Comparison of ENCODE assay signal across 26 cellular contexts in genomic region chr19:6692027-6692426, GRCh38. TPM values are rescaled to one million over a fixed set of nuclear protein-coding genes. Genes with fewer than 3 reads are reported as not detected.
DNase-seq lines count a peak whose midpoint lies in the region; ATAC-seq, FAIRE-seq and TF ChIP-seq lines count a peak whose summit lies in the region.
"Had no signal": no experiment of that assay in that cellular context is flagged by ENCODE, and none has a peak within 500 bp of the region (broad histone marks: within the 10 kb centered on the region; RNA-seq: fewer than 3 reads in every experiment).

No MANE protein-coding gene starts in this region.

- ATAC-seq in activated CD4-positive, alpha-beta T cell treated with anti-CD3 and anti-CD28 coated beads for 36 hours = no peak
- ATAC-seq in right lobe of liver (peak in 1 of 4 donors; percentile 1), GM18909 (IDR thresholded peaks at IDR 0.05; ENCODE audit: poor library complexity, unreplicated experiment) (no peak)
- no peak for ATAC-seq in stimulated activated effector memory CD8-positive, alpha-beta T cell treated with anti-CD3 and anti-CD28 coated beads, Interleukin-12 subunit alpha, Interleukin-12 subunit beta, amount 100 ng/mL, for 72 hours
- ATAC-seq: GM23338 had no signal

- FAIRE-seq in RCC 7860 (lab: Jason Lieb, UNC) = no peak
- FAIRE-seq: GM12892, GM18507, H54 had no signal

- H3K4me1 ChIP-seq in OCI-LY3 (ENCODE audit: low read length) (peaks cover 11% of the 10 kb centered on the region), right lobe of liver (peaks cover 0 to 12% (median 0%) of the 10 kb centered on the region in 4 donors)
- H3K4me1 ChIP-seq: BLaER1 had no signal

- H3K27ac ChIP-seq in OCI-LY3 (ENCODE audit: low read length) (no peak overlapping the region), right lobe of liver (no peak overlapping the region)
- H3K27ac ChIP-seq: BLaER1, HL-60 had no signal

- no peak for DNase-seq in activated CD4-positive, alpha-beta T cell treated with anti-CD3 and anti-CD28 coated beads, Interleukin-2, amount 10 ng/mL, durations not matched to agents 7 days and 5 days
- no peak for DNase-seq in activated CD4-positive, alpha-beta T cell treated with anti-CD3 and anti-CD28 coated beads for 36 hours
- DNase-seq in right lobe of liver (peak in 2 of 3 donors; percentile 39 to 48), NCI-H1092 (lab: John Stamatoyannopoulos, UW) (no peak), RCC 7860 (ENCODE audit: low spot score) (no peak)
- no peak for DNase-seq in stimulated activated effector memory CD8-positive, alpha-beta T cell treated with anti-CD3 and anti-CD28 coated beads, Interleukin-12 subunit alpha, Interleukin-12 subunit beta, amount 100 ng/mL, for 72 hours (ENCODE audit: low spot score in 2 of 2)
- DNase-seq: 8988T; CD4-positive, alpha-beta memory T cell; DMS153; DMS79; GDM1; HCEC 1CT; HFFc6; IMR-90 had no signal

- CTCF ChIA-PET in activated CD4-positive, alpha-beta T cell treated with anti-CD3 and anti-CD28 coated beads, Interleukin-2, amount 10 ng/mL, durations not matched to agents 7 days and 5 days (lab: Charles Lee) = no interaction called here
- CTCF ChIA-PET in activated CD4-positive, alpha-beta T cell treated with anti-CD3 and anti-CD28 coated beads for 36 hours (lab: Charles Lee) = no interaction called here

- no peaks in the 10 kb centered on the region for H3K27me3 Mint-ChIP-seq in activated CD4-positive, alpha-beta T cell treated with anti-CD3 and anti-CD28 coated beads, Interleukin-2, amount 10 ng/mL, durations not matched to agents 7 days and 5 days
- H3K27me3 Mint-ChIP-seq in activated CD4-positive, alpha-beta T cell treated with anti-CD3 and anti-CD28 coated beads for 36 hours = no peaks in the 10 kb centered on the region
- H3K27me3 Mint-ChIP-seq: CD4-positive, alpha-beta memory T cell had no signal

- H3K27ac Mint-ChIP-seq in activated CD4-positive, alpha-beta T cell treated with anti-CD3 and anti-CD28 coated beads, Interleukin-2, amount 10 ng/mL, durations not matched to agents 7 days and 5 days = peak overlapping the region; percentile 3
- H3K27ac Mint-ChIP-seq in activated CD4-positive, alpha-beta T cell treated with anti-CD3 and anti-CD28 coated beads for 36 hours = no peak overlapping the region
- peak overlapping the region; percentile 11 for H3K27ac Mint-ChIP-seq in stimulated activated effector memory CD8-positive, alpha-beta T cell treated with anti-CD3 and anti-CD28 coated beads, Interleukin-12 subunit alpha, Interleukin-12 subunit beta, amount 100 ng/mL, for 72 hours
- H3K27ac Mint-ChIP-seq: CD14-positive monocyte, GM23338, HFFc6 had no signal

- H3K4me3 ChIP-seq in OCI-LY3 (ENCODE audit: low read length) (no peak overlapping the region), right lobe of liver (no peak overlapping the region)
- H3K4me3 ChIP-seq: BLaER1, GM23338 had no signal

- H2AFZ ChIP-seq in OCI-LY3 (ENCODE audit: low read depth, low read length) = no peak overlapping the region
- H2AFZ ChIP-seq: GM23338 had no signal

- H3K36me3 ChIP-seq in OCI-LY3 (replicated peaks; ENCODE audit: low read depth, low read length) (no peaks in the 10 kb centered on the region), right lobe of liver (peaks cover 11 to 97% (median 66%) of the 10 kb centered on the region in 4 donors)
- H3K36me3 ChIP-seq: BLaER1 had no signal

- H3K36me3 Mint-ChIP-seq in activated CD4-positive, alpha-beta T cell treated with anti-CD3 and anti-CD28 coated beads, Interleukin-2, amount 10 ng/mL, durations not matched to agents 7 days and 5 days (ENCODE audit: low read depth) = no peaks in the 10 kb centered on the region
- no peaks in the 10 kb centered on the region for H3K36me3 Mint-ChIP-seq in activated CD4-positive, alpha-beta T cell treated with anti-CD3 and anti-CD28 coated beads for 36 hours (ENCODE audit: low read depth)
- no peaks in the 10 kb centered on the region for H3K36me3 Mint-ChIP-seq in stimulated activated effector memory CD8-positive, alpha-beta T cell treated with anti-CD3 and anti-CD28 coated beads, Interleukin-12 subunit alpha, Interleukin-12 subunit beta, amount 100 ng/mL, for 72 hours
- H3K36me3 Mint-ChIP-seq: CD14-positive monocyte; CD4-positive, alpha-beta memory T cell had no signal

- peak; percentile 10 for TF ChIP-seq POLR2A in right lobe of liver (IDR thresholded peaks at IDR 0.05)

- H3K79me2 ChIP-seq in OCI-LY3 (ENCODE audit: low read length) = no peaks in the 10 kb centered on the region

- 65% methylated on average over 7 of the region's 10 CpGs for WGBS in right lobe of liver (ENCODE audit: insufficient coverage, low coverage, low lambda C conversion rate, missing lambda C conversion rate)

- H3K9me3 Mint-ChIP-seq in activated CD4-positive, alpha-beta T cell treated with anti-CD3 and anti-CD28 coated beads, Interleukin-2, amount 10 ng/mL, durations not matched to agents 7 days and 5 days = peaks cover 5% of the 10 kb centered on the region
- H3K9me3 Mint-ChIP-seq in activated CD4-positive, alpha-beta T cell treated with anti-CD3 and anti-CD28 coated beads for 36 hours (ENCODE audit: low read depth) = no peaks in the 10 kb centered on the region
- no peaks in the 10 kb centered on the region for H3K9me3 Mint-ChIP-seq in stimulated activated effector memory CD8-positive, alpha-beta T cell treated with anti-CD3 and anti-CD28 coated beads, Interleukin-12 subunit alpha, Interleukin-12 subunit beta, amount 100 ng/mL, for 72 hours
- H3K9me3 Mint-ChIP-seq: CD4-positive, alpha-beta memory T cell had no signal

- H3K4me1 Mint-ChIP-seq in activated CD4-positive, alpha-beta T cell treated with anti-CD3 and anti-CD28 coated beads, Interleukin-2, amount 10 ng/mL, durations not matched to agents 7 days and 5 days = peaks cover under 1% of the 10 kb centered on the region
- peaks cover 15% of the 10 kb centered on the region for H3K4me1 Mint-ChIP-seq in activated CD4-positive, alpha-beta T cell treated with anti-CD3 and anti-CD28 coated beads for 36 hours
- H3K4me1 Mint-ChIP-seq in stimulated activated effector memory CD8-positive, alpha-beta T cell treated with anti-CD3 and anti-CD28 coated beads, Interleukin-12 subunit alpha, Interleukin-12 subunit beta, amount 100 ng/mL, for 72 hours = peaks cover 27% of the 10 kb centered on the region
- H3K4me1 Mint-ChIP-seq: CD4-positive, alpha-beta memory T cell; GM23338 had no signal

- no peaks in the 10 kb centered on the region for H3K9me3 ChIP-seq in OCI-LY3 (ENCODE audit: insufficient read depth, low read length)
- no peaks in the 10 kb centered on the region for H3K9me3 ChIP-seq in right lobe of liver

- H3K4me3 Mint-ChIP-seq in activated CD4-positive, alpha-beta T cell treated with anti-CD3 and anti-CD28 coated beads, Interleukin-2, amount 10 ng/mL, durations not matched to agents 7 days and 5 days = no peak overlapping the region
- no peak overlapping the region for H3K4me3 Mint-ChIP-seq in activated CD4-positive, alpha-beta T cell treated with anti-CD3 and anti-CD28 coated beads for 36 hours
- H3K4me3 Mint-ChIP-seq in stimulated activated effector memory CD8-positive, alpha-beta T cell treated with anti-CD3 and anti-CD28 coated beads, Interleukin-12 subunit alpha, Interleukin-12 subunit beta, amount 100 ng/mL, for 72 hours = no peak overlapping the region
- H3K4me3 Mint-ChIP-seq: CD4-positive, alpha-beta memory T cell; GM23338; HFFc6 had no signal

- no peak overlapping the region for H3K9ac ChIP-seq in OCI-LY3 (ENCODE audit: low read length)
- H3K9ac ChIP-seq: BLaER1 had no signal

- H3K4me2 ChIP-seq in OCI-LY3 (ENCODE audit: low read length) = peak overlapping the region; percentile 11; the same call in 1 of the 2 replicates
- H3K4me2 ChIP-seq: BLaER1, GM23338 had no signal

- POLR2A ChIA-PET in activated CD4-positive, alpha-beta T cell treated with anti-CD3 and anti-CD28 coated beads, Interleukin-2, amount 10 ng/mL, durations not matched to agents 7 days and 5 days (lab: Charles Lee) = no interaction called here
- POLR2A ChIA-PET in activated CD4-positive, alpha-beta T cell treated with anti-CD3 and anti-CD28 coated beads for 36 hours (lab: Charles Lee) = no interaction called here

- intact Hi-C loops in activated CD4-positive, alpha-beta T cell treated with anti-CD3 and anti-CD28 coated beads for 36 hours (cut with DNase I, micrococcal nuclease) = no loop called here
- intact Hi-C loops in right lobe of liver (cut with DNase I) = no loop called here

- TF ChIP-seq CTCF in OCI-LY3 (IDR thresholded peaks at IDR 0.05; ENCODE audit: low read depth, low read length) (peak; percentile 14; the same call in 1 of the 2 replicates), right lobe of liver (IDR thresholded peaks at IDR 0.05) (no peak)

- H4K20me1 ChIP-seq in OCI-LY3 (ENCODE audit: insufficient read depth, low read length) = no peaks in the 10 kb centered on the region
- H4K20me1 ChIP-seq: BLaER1 had no signal

- H3K27me3 ChIP-seq in OCI-LY3 (ENCODE audit: low read depth, low read length) (peaks cover 19% of the 10 kb centered on the region), right lobe of liver (no peaks in the 10 kb centered on the region)
- H3K27me3 ChIP-seq: BLaER1 had no signal

RNA-seq across cellular contexts. Expression of gene TNFSF14, which starts 22.1 kb away (rescaled TPM):
- total RNA-seq in activated CD4-positive, alpha-beta T cell treated with anti-CD3 and anti-CD28 coated beads, Interleukin-2, amount 10 ng/mL, durations not matched to agents 7 days and 5 days = 10 to 100 TPM; 20.2 to 20.8 TPM
- 10 to 100 TPM; 31.8 to 33.0 TPM for total RNA-seq in activated CD4-positive, alpha-beta T cell treated with anti-CD3 and anti-CD28 coated beads for 36 hours
- 10 to 100 TPM in 3 of 6 experiments, 1 to 10 TPM in 3; 6.4 to 71.1 (median 14.6) TPM for total RNA-seq in right lobe of liver
- total RNA-seq: A673, Daoy, GM23338, HFFc6, HT1080, IMR-90 had no signal

RNA-seq across cellular contexts. Expression of gene C3, which starts 28.4 kb away (rescaled TPM):
- not detected for total RNA-seq in activated CD4-positive, alpha-beta T cell treated with anti-CD3 and anti-CD28 coated beads, Interleukin-2, amount 10 ng/mL, durations not matched to agents 7 days and 5 days
- 1 to 10 TPM in 1 of 2 experiments, under 1 TPM in 1; 0.93 to 1.0 TPM for total RNA-seq in activated CD4-positive, alpha-beta T cell treated with anti-CD3 and anti-CD28 coated beads for 36 hours
- total RNA-seq in right lobe of liver = over 10,000 TPM; 10,569 to 17,502 (median 15,749) TPM
- total RNA-seq: IMR-90 had no signal

RNA-seq across cellular contexts. Expression of gene GPR108, which starts 45.4 kb away (rescaled TPM):
- total RNA-seq in activated CD4-positive, alpha-beta T cell treated with anti-CD3 and anti-CD28 coated beads, Interleukin-2, amount 10 ng/mL, durations not matched to agents 7 days and 5 days = 10 to 100 TPM; 64.6 TPM
- total RNA-seq in activated CD4-positive, alpha-beta T cell treated with anti-CD3 and anti-CD28 coated beads for 36 hours = 10 to 100 TPM; 58.8 to 59.9 TPM
- total RNA-seq in right lobe of liver = 10 to 100 TPM; 22.3 to 53.0 (median 41.3) TPM

RNA-seq across cellular contexts. Expression of gene TRIP10, which starts 47.5 kb away (rescaled TPM):
- 10 to 100 TPM; 11.1 to 11.2 TPM for total RNA-seq in activated CD4-positive, alpha-beta T cell treated with anti-CD3 and anti-CD28 coated beads, Interleukin-2, amount 10 ng/mL, durations not matched to agents 7 days and 5 days
- 10 to 100 TPM; 45.1 to 50.0 TPM for total RNA-seq in activated CD4-positive, alpha-beta T cell treated with anti-CD3 and anti-CD28 coated beads for 36 hours
- 10 to 100 TPM in 2 of 6 experiments, 1 to 10 TPM in 4; 7.5 to 14.9 (median 9.3) TPM for total RNA-seq in right lobe of liver

Comparison
In these comparisons a context has a peak if more than half of its experiments do, and no peak if none do; other contexts are left out.
1. DNase-seq: peak in right lobe of liver (2 of 3); none in activated CD4-positive, alpha-beta T cell treated with anti-CD3 and anti-CD28 coated beads, Interleukin-2, amount 10 ng/mL, durations not matched to agents 7 days and 5 days (single experiment), activated CD4-positive, alpha-beta T cell treated with anti-CD3 and anti-CD28 coated beads for 36 hours (single experiment), stimulated activated effector memory CD8-positive, alpha-beta T cell treated with anti-CD3 and anti-CD28 coated beads, Interleukin-12 subunit alpha, Interleukin-12 subunit beta, amount 100 ng/mL, for 72 hours (0 of 2), NCI-H1092 (single experiment) and RCC 7860 (single experiment).
2. RNA of gene C3, which starts 28.4 kb away (total RNA-seq): 10,569 to 17,502 TPM in right lobe of liver; 0.93 to 1.0 TPM in activated CD4-positive, alpha-beta T cell treated with anti-CD3 and anti-CD28 coated beads for 36 hours and not detected in activated CD4-positive, alpha-beta T cell treated with anti-CD3 and anti-CD28 coated beads, Interleukin-2, amount 10 ng/mL, durations not matched to agents 7 days and 5 days; every median in the first group is over 1,000 times any median in the second.